ENCODE assay signal across 8 cellular contexts in the genomic region with DNA sequence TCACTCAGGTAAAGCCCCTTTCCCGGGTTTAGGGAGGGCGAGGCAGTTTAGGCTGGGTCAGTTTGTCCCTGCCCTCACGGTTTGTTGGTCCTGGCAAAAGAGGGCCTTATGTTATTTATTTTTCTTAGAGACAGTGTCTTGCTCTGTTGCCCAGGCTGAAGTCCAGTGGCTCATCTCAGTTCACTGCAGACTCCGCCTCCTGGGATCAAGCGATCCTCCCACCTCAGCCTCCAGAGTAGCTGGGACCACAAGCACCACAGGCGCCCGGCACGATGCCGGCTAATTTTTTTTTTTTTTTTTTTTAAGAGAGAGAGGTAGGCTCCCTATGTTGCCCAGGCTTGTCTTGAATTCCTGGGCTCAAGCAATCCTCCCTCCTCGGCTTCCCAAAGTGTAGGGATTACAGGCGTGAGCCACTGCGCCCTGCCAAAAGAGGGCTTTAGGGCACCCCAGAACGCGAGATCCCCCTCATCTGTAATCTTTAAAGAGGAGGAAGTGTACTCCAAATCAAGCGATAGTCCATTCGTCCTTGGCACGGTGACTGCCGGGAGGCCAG. TPM values are rescaled to one million over a fixed set of nuclear protein-coding genes. Genes with fewer than 3 reads are reported as not detected.
DNase-seq lines count a peak whose midpoint lies in the region; ATAC-seq and TF ChIP-seq lines count a peak whose summit lies in the region.

No MANE protein-coding gene starts in this region.

- H3K4me1 ChIP-seq in ascending aorta: peaks cover 0 to 14% of the 10 kb centered on the region in 2 donors
- H3K4me1 ChIP-seq in subcutaneous abdominal adipose tissue (ENCODE audit: control insufficient read depth in 5 of 5, insufficient read depth in 5 of 5, low read length in 5 of 5): peaks cover 0 to 19% (median 16%) of the 10 kb centered on the region in 5 donors

- peak overlapping the region; percentile 86 to 95 (median 92) for H3K9ac ChIP-seq in subcutaneous abdominal adipose tissue (ENCODE audit: low read length in 5 of 5)

- TF ChIP-seq CTCF in GM12864 (IDR thresholded peaks at IDR 0.05; ENCODE audit: low read depth, low read length, missing control alignments) (no peak), ascending aorta (IDR thresholded peaks at IDR 0.05) (no peak), kidney epithelial cell (IDR thresholded peaks at IDR 0.05; ENCODE audit: insufficient read depth, low read length, poor library complexity, severe bottlenecking) (no peak)

- H3K27ac ChIP-seq in ascending aorta: peak overlapping the region; percentile 87 to 94
- H3K27ac ChIP-seq in subcutaneous abdominal adipose tissue (ENCODE audit: low read depth, low read length): peak overlapping the region; percentile 92

- H3K27me3 ChIP-seq in ascending aorta: no peaks in the 10 kb centered on the region
- H3K27me3 ChIP-seq in kidney epithelial cell (ENCODE audit: control insufficient read depth, insufficient read depth, low read length): no peaks in the 10 kb centered on the region
- peaks cover 0 to 6% (median 0%) of the 10 kb centered on the region in 5 donors for H3K27me3 ChIP-seq in subcutaneous abdominal adipose tissue (ENCODE audit: control insufficient read depth in 5 of 5, insufficient read depth in 4 of 5, low read length in 5 of 5)

- DNase-seq in GM12864 (ENCODE audit: low read depth): no peak
- DNase-seq in HK-2 (ENCODE audit: unreplicated experiment): peak; percentile 54
- no peak for DNase-seq in ascending aorta (ENCODE audit: low spot score in 2 of 2)
- no peak for DNase-seq in kidney epithelial cell (ENCODE audit: low read depth)
- DNase-seq in NCI-H524 (lab: John Stamatoyannopoulos, UW): no peak
- no peak for DNase-seq in NCI-H446 (lab: John Stamatoyannopoulos, UW)

- intact Hi-C loops in ascending aorta (cut with DNase I): loop anchor here (1.0 to 10.0 kb wide), 3 partner anchors 29 to 793 kb away; a partner anchor contains a TSS

- H3K36me3 ChIP-seq in ascending aorta (peaks cover 10 to 24% of the 10 kb centered on the region in 2 donors), kidney epithelial cell (ENCODE audit: control insufficient read depth, insufficient read depth, low read length) (no peaks in the 10 kb centered on the region), subcutaneous abdominal adipose tissue (ENCODE audit: control insufficient read depth in 5 of 5, insufficient read depth in 5 of 5, low read length in 5 of 5) (peaks cover 9 to 24% (median 24%) of the 10 kb centered on the region in 5 donors)

- ATAC-seq in GM21619 (IDR thresholded peaks at IDR 0.05; ENCODE audit: unreplicated experiment): no peak

- peak overlapping the region; percentile 70 for H3K4me3 ChIP-seq in GM12864 (ENCODE audit: low read depth, low read length)
- peak overlapping the region; percentile 67 to 77 for H3K4me3 ChIP-seq in ascending aorta
- peak overlapping the region; percentile 84 for H3K4me3 ChIP-seq in kidney epithelial cell (ENCODE audit: low read depth, low read length)
- H3K4me3 ChIP-seq in subcutaneous abdominal adipose tissue (ENCODE audit: low read depth in 1 of 5, low read length in 5 of 5): peak overlapping the region; percentile 86 to 98 (median 94)

- H3K9me3 ChIP-seq in ascending aorta (no peaks in the 10 kb centered on the region), subcutaneous abdominal adipose tissue (ENCODE audit: control insufficient read depth in 5 of 5, low read length in 5 of 5) (no peaks in the 10 kb centered on the region)

RNA-seq across cellular contexts. Expression of a gene that starts 0.6 kb away (rescaled TPM):
- total RNA-seq in ascending aorta (6.2 TPM), kidney epithelial cell (21.9 and 23.2 TPM in 2 replicates)
